15 cellular contexts compared by ENCODE assay signal in the genomic region with DNA sequence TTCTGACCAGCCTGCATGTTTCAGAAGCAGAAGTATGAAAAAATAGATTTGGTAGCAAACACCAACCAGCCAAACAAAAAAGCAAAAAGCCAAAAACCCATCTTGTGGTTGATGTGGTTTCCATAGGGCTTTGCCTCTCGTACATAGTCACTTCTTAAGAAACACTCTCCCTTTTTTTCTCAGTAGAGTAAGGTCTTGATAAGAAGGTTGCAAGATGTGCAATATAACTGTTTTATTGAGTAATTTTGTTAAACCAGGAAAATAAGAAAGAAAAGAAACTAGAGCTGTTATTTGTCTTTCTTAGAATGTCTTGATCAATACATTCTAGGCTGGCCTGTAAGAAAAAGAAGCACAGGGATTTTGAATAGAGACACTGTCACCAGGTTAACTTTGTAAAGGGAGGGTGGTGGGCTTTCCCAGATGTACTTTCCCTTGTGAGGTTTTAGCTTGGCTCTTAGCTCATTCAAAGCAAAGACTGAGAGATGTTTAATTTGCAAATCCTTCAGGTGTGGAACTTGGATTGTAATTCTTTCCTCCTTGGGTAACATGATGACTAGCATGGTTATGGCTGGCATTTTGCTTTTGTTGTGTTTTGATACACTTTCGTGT. TPM values are rescaled to one million over a fixed set of nuclear protein-coding genes. Genes with fewer than 3 reads are reported as not detected.
A peak's percentile ranks its signal among the peaks of the same experiment; 100 is the strongest.
DNase-seq lines count a peak whose midpoint lies in the region; ATAC-seq and TF ChIP-seq lines count a peak whose summit lies in the region.
"Had no signal": no experiment of that assay in that cellular context is flagged by ENCODE, and none has a peak within 500 bp of the region (broad histone marks: within the 10 kb centered on the region; RNA-seq: fewer than 3 reads in every experiment).

No MANE protein-coding gene starts in this region.

- no peaks in the 10 kb centered on the region for H3K27me3 ChIP-seq in gastroesophageal sphincter
- no peaks in the 10 kb centered on the region for H3K27me3 ChIP-seq in smooth muscle cell (ENCODE audit: low read depth)

- no peak for TF ChIP-seq EP300 in gastroesophageal sphincter (IDR thresholded peaks at IDR 0.05)

- no peaks in the 10 kb centered on the region for H3K79me2 ChIP-seq in smooth muscle cell (ENCODE audit: low read depth)

- H3K4me1 ChIP-seq in gastroesophageal sphincter, result peaks cover 14 to 87% (median 32%) of the 10 kb centered on the region in 3 donors
- peaks cover 14% of the 10 kb centered on the region for H3K4me1 ChIP-seq in smooth muscle cell (ENCODE audit: low read depth)

- no peak overlapping the region for H3K9ac ChIP-seq in smooth muscle cell (ENCODE audit: low read depth)

- no peak overlapping the region for H2AFZ ChIP-seq in smooth muscle cell (ENCODE audit: low read depth)

- no peak overlapping the region for H3K4me2 ChIP-seq in smooth muscle cell

- H3K36me3 Mint-ChIP-seq in activated T-cell treated with anti-CD3 and anti-CD28 coated beads, Interleukin-2, amount 50 U/mL, for 72 hours (ENCODE audit: insufficient read depth in 2 of 2), result peaks cover 2 to 3% of the 10 kb centered on the region in 2 donors
- peaks cover 3% of the 10 kb centered on the region for H3K36me3 Mint-ChIP-seq in T-helper 17 cell (ENCODE audit: low read depth)

- H3K36me3 ChIP-seq in gastroesophageal sphincter, result no peaks in the 10 kb centered on the region
- no peaks in the 10 kb centered on the region for H3K36me3 ChIP-seq in smooth muscle cell (ENCODE audit: low read depth)

- DNase-seq in activated T-cell treated with anti-CD3 and anti-CD28 coated beads, Interleukin-2, amount 50 U/mL, for 72 hours, result peak; percentile 39 to 41
- no peak for DNase-seq in activated T-cell treated with anti-CD3 and anti-CD28 coated beads, Interleukin-2, amount 50 U/mL, for 1 hour
- DNase-seq in T-helper 17 cell (no peak), smooth muscle cell (lab: John Stamatoyannopoulos, UW; ENCODE audit: unreplicated experiment) (no peak), DMS153 treated with DMSO at 0.1 percent for 48 hours (lab: John Stamatoyannopoulos, UW; ENCODE audit: unreplicated experiment) (no peak)
- no peak for DNase-seq in stimulated activated naive CD8-positive, alpha-beta T cell treated with anti-CD3 and anti-CD28 coated beads, Interleukin-15, amount 100 ng/mL, for 72 hours
- DNase-seq: activated B cell treated with CpG ODN at 0.5 μM for 24 hours; activated effector memory CD4-positive, alpha-beta T cell treated with Interleukin-2 at 50 U/mL for 16 hours; effector memory CD4-positive, alpha-beta T cell; NCI-H226; PC-3; posterior cingulate gyrus had no signal

- peaks cover 52% of the 10 kb centered on the region for H3K4me1 Mint-ChIP-seq in activated T-cell treated with anti-CD3 and anti-CD28 coated beads, Interleukin-2, amount 50 U/mL, for 72 hours (ENCODE audit: low read depth)
- H3K4me1 Mint-ChIP-seq in T-helper 17 cell, result peaks cover 20% of the 10 kb centered on the region
- peaks cover 38% of the 10 kb centered on the region for H3K4me1 Mint-ChIP-seq in stimulated activated naive CD8-positive, alpha-beta T cell treated with anti-CD3 and anti-CD28 coated beads, Interleukin-15, amount 100 ng/mL, for 72 hours

- no peaks in the 10 kb centered on the region for H4K20me1 ChIP-seq in smooth muscle cell (ENCODE audit: low read depth)

- H3K27ac ChIP-seq in gastroesophageal sphincter (peak overlapping the region; percentile 27 to 94 (median 85)), smooth muscle cell (ENCODE audit: low read depth) (no peak overlapping the region)

- WGBS in gastroesophageal sphincter (ENCODE audit: low coverage in 1 of 2), 2 donors, result 87 to 92% methylated on average over 1 to 2 of the region's 2 CpGs
- WGBS in smooth muscle cell (ENCODE audit: low lambda C conversion rate), result 55% methylated on average over 2 of the region's 2 CpGs

- H3K27me3 Mint-ChIP-seq in activated T-cell treated with anti-CD3 and anti-CD28 coated beads, Interleukin-2, amount 50 U/mL, for 72 hours (ENCODE audit: low read depth), result peaks cover 33% of the 10 kb centered on the region
- peaks cover 66% of the 10 kb centered on the region for H3K27me3 Mint-ChIP-seq in T-helper 17 cell
- peaks cover 55% of the 10 kb centered on the region for H3K27me3 Mint-ChIP-seq in stimulated activated naive CD8-positive, alpha-beta T cell treated with anti-CD3 and anti-CD28 coated beads, Interleukin-15, amount 100 ng/mL, for 72 hours

- H3K9me3 Mint-ChIP-seq in activated T-cell treated with anti-CD3 and anti-CD28 coated beads, Interleukin-2, amount 50 U/mL, for 72 hours, result no peaks in the 10 kb centered on the region
- no peaks in the 10 kb centered on the region for H3K9me3 Mint-ChIP-seq in stimulated activated naive CD8-positive, alpha-beta T cell treated with anti-CD3 and anti-CD28 coated beads, Interleukin-15, amount 100 ng/mL, for 72 hours
- H3K9me3 Mint-ChIP-seq: activated B cell treated with CpG ODN at 0.5 μM for 24 hours had no signal

- H3F3A ChIP-seq in smooth muscle cell (ENCODE audit: low read depth), result peaks cover 20% of the 10 kb centered on the region

- peak; percentile 60 to 66 for ATAC-seq in activated T-cell treated with anti-CD3 and anti-CD28 coated beads, Interleukin-2, amount 50 U/mL, for 72 hours (replicated peaks in 1 of 2)
- ATAC-seq in T-helper 17 cell (peak; percentile 41), gastroesophageal sphincter (no peak), GM18511 (IDR thresholded peaks at IDR 0.05; ENCODE audit: unreplicated experiment) (no peak)
- ATAC-seq in stimulated activated naive CD8-positive, alpha-beta T cell treated with anti-CD3 and anti-CD28 coated beads, Interleukin-15, amount 100 ng/mL, for 72 hours, result peak; percentile 78
- ATAC-seq: HepG2, PC-3 had no signal

- no peak for TF ChIP-seq POLR2A in gastroesophageal sphincter (IDR thresholded peaks at IDR 0.05)

- peak overlapping the region; percentile 76 for H3K27ac Mint-ChIP-seq in activated T-cell treated with anti-CD3 and anti-CD28 coated beads, Interleukin-2, amount 50 U/mL, for 72 hours
- H3K27ac Mint-ChIP-seq in T-helper 17 cell, result no peak overlapping the region
- H3K27ac Mint-ChIP-seq in stimulated activated naive CD8-positive, alpha-beta T cell treated with anti-CD3 and anti-CD28 coated beads, Interleukin-15, amount 100 ng/mL, for 72 hours, result no peak overlapping the region
- H3K27ac Mint-ChIP-seq: activated B cell treated with CpG ODN at 0.5 μM for 24 hours had no signal

- no peak overlapping the region for H3K4me3 ChIP-seq in gastroesophageal sphincter
- H3K4me3 ChIP-seq in smooth muscle cell, result no peak overlapping the region

- TF ChIP-seq CTCF in gastroesophageal sphincter (IDR thresholded peaks at IDR 0.05) (no peak), smooth muscle cell (IDR thresholded peaks at IDR 0.05; ENCODE audit: borderline replicate concordance, insufficient read depth, poor library complexity, severe bottlenecking) (no peak)

- peak overlapping the region; percentile 56 to 65 for H3K4me3 Mint-ChIP-seq in activated T-cell treated with anti-CD3 and anti-CD28 coated beads, Interleukin-2, amount 50 U/mL, for 72 hours
- H3K4me3 Mint-ChIP-seq in T-helper 17 cell, result no peak overlapping the region
- H3K4me3 Mint-ChIP-seq in stimulated activated naive CD8-positive, alpha-beta T cell treated with anti-CD3 and anti-CD28 coated beads, Interleukin-15, amount 100 ng/mL, for 72 hours, result no peak overlapping the region
- H3K4me3 Mint-ChIP-seq: activated B cell treated with CpG ODN at 0.5 μM for 24 hours had no signal

- H3K9me3 ChIP-seq in T-helper 17 cell (ENCODE audit: control insufficient read depth, low read length, poor library complexity, severe bottlenecking) (no peaks in the 10 kb centered on the region), gastroesophageal sphincter (no peaks in the 10 kb centered on the region), smooth muscle cell (replicated peaks; ENCODE audit: low read depth) (no peaks in the 10 kb centered on the region)

RNA-seq across cellular contexts. Expression of a gene that starts 49.7 kb away (rescaled TPM):
- 10 to 100 TPM; 10.0 to 10.6 TPM for total RNA-seq in activated T-cell treated with anti-CD3 and anti-CD28 coated beads, Interleukin-2, amount 50 U/mL, for 72 hours
- total RNA-seq in T-helper 17 cell (under 1 TPM; 0.18 to 0.20 TPM), gastroesophageal sphincter (100 to 1,000 TPM; 150 to 245 (median 185) TPM), smooth muscle cell (13.3 and 13.8 TPM in 2 replicates)
- 10.7 and 23.3 TPM in 2 replicates for polyA plus RNA-seq in smooth muscle cell

Comparison
In these comparisons a context has a peak if more than half of its experiments do, and no peak if none do; other contexts are left out.
1. DNase-seq: peak in activated T-cell treated with anti-CD3 and anti-CD28 coated beads, Interleukin-2, amount 50 U/mL, for 72 hours (2 of 2); none in activated T-cell treated with anti-CD3 and anti-CD28 coated beads, Interleukin-2, amount 50 U/mL, for 1 hour (single experiment), T-helper 17 cell (0 of 3), stimulated activated naive CD8-positive, alpha-beta T cell treated with anti-CD3 and anti-CD28 coated beads, Interleukin-15, amount 100 ng/mL, for 72 hours (0 of 2), smooth muscle cell (single experiment) and DMS153 treated with DMSO at 0.1 percent for 48 hours (single experiment).
2. ATAC-seq: peak in activated T-cell treated with anti-CD3 and anti-CD28 coated beads, Interleukin-2, amount 50 U/mL, for 72 hours (2 of 2), T-helper 17 cell (single experiment) and stimulated activated naive CD8-positive, alpha-beta T cell treated with anti-CD3 and anti-CD28 coated beads, Interleukin-15, amount 100 ng/mL, for 72 hours (single experiment); none in gastroesophageal sphincter (single experiment) and GM18511 (single experiment).
3. H3K4me3 Mint-ChIP-seq: peak in activated T-cell treated with anti-CD3 and anti-CD28 coated beads, Interleukin-2, amount 50 U/mL, for 72 hours (2 of 2); none in T-helper 17 cell (single experiment) and stimulated activated naive CD8-positive, alpha-beta T cell treated with anti-CD3 and anti-CD28 coated beads, Interleukin-15, amount 100 ng/mL, for 72 hours (0 of 2).
4. RNA of a gene that starts 49.7 kb away (total RNA-seq): 150 to 245 TPM in gastroesophageal sphincter; 13.3 to 13.8 TPM in smooth muscle cell, 10.0 to 10.6 TPM in activated T-cell treated with anti-CD3 and anti-CD28 coated beads, Interleukin-2, amount 50 U/mL, for 72 hours and 0.18 to 0.20 TPM in T-helper 17 cell; every median in the first group is over 10 times any median in the second.